ENCODE assay signal across 8 cellular contexts in the genomic region with DNA sequence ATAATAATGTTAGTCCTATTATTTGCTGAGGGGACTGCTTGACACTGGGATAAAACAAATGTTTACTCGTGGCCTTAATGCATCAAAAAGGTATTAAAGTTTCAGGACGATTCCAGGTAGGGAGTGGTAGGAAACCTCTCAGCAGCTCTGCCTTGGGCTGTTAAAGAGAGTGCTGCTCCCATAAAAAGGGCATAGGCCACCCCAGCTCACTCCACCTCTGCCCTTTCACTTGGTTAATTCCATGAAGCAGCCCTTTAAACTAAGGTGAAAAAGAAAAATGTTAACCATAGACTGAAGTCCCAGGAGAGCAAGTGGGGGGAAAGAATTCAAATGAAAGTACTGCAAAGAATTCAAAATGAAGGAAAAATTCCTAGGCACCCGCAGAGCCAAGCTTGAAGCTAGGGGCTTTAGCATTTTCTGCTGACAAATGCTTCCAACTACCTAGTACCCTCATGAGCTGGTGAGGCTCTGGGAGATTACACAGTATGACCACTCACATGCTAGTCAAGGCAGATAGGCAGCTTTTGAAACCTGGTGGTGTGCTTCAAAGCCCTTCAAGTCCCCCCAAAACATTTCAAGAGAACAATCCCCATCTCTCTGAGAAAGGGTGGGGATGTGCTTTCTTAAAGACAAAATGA. TPM values are rescaled to one million over a fixed set of nuclear protein-coding genes. Genes with fewer than 3 reads are reported as not detected.
DNase-seq lines count a peak whose midpoint lies in the region; ATAC-seq and TF ChIP-seq lines count a peak whose summit lies in the region.

No MANE protein-coding gene starts in this region.

- no peaks in the 10 kb centered on the region for H3K9me2 ChIP-seq in PC-3 (replicated peaks; ENCODE audit: low read length)

- ATAC-seq in GM19328 (IDR thresholded peaks at IDR 0.05; ENCODE audit: unreplicated experiment): peak; percentile 34
- peak; percentile 8 for ATAC-seq in HG02973 (IDR thresholded peaks at IDR 0.05; ENCODE audit: unreplicated experiment)
- ATAC-seq in sciatic nerve: peak; percentile 1
- no peak for ATAC-seq in PC-3

- no peaks in the 10 kb centered on the region for H3K36me3 ChIP-seq in PC-3 (ENCODE audit: low read depth, low read length)

- no peak overlapping the region for H3K4me3 ChIP-seq in PC-3 (ENCODE audit: low read length)

- no peaks in the 10 kb centered on the region for H3K36me3 Mint-ChIP-seq in chondrocyte (ENCODE audit: low read depth)

- H3K27me3 Mint-ChIP-seq in chondrocyte (ENCODE audit: low read depth): no peaks in the 10 kb centered on the region

- TF ChIP-seq CTCF in chondrocyte (IDR thresholded peaks at IDR 0.05) (no peak), PC-3 (conservative IDR thresholded peaks at IDR 0.05; ENCODE audit: low read depth, low read length) (no peak)

- no peaks in the 10 kb centered on the region for H3F3A ChIP-seq in PC-3 (ENCODE audit: low read length, unreplicated experiment)

- POLR2A ChIA-PET in PC-3 (lab: Charles Lee; ENCODE audit: unreplicated experiment): no interaction called here

- H3K4me3 Mint-ChIP-seq in chondrocyte (ENCODE audit: unreplicated experiment): peak overlapping the region; percentile 24

- H3K9ac ChIP-seq in PC-3 (ENCODE audit: low read length): no peak overlapping the region

- no peaks in the 10 kb centered on the region for H4K20me1 ChIP-seq in PC-3 (ENCODE audit: low read length)

- DNase-seq in chondrocyte (ENCODE audit: low spot score): no peak
- DNase-seq in sciatic nerve (ENCODE audit: low spot score): no peak
- no peak for DNase-seq in NCI-H774 (lab: John Stamatoyannopoulos, UW)
- DNase-seq in PC-3: no peak
- DNase-seq in kidney glomerular epithelial cell (lab: John Stamatoyannopoulos, UW): no peak
- DNase-seq in LoVo (ENCODE audit: low spot score): no peak

- no peaks in the 10 kb centered on the region for H3K9me3 ChIP-seq in PC-3 (ENCODE audit: low read length)

- no TSS peak for BruUV-seq in PC-3 (replicated peaks; lab: Mats Ljungman, UMichigan)

- no peak overlapping the region for H2AFZ ChIP-seq in PC-3 (ENCODE audit: low read length)

- H3K27me3 ChIP-seq in PC-3 (ENCODE audit: low read length): peaks cover 8% of the 10 kb centered on the region; the same call in 1 of the 2 replicates

- H3K4me2 ChIP-seq in PC-3 (ENCODE audit: low read length): no peak overlapping the region

- CTCF ChIA-PET in PC-3 (lab: Charles Lee): interaction anchor here (0.5 kb wide), 1 partner anchor 13 kb away, joined by 3 read pairs; no protein-coding TSS in a partner anchor

- H3K4me1 ChIP-seq in PC-3 (ENCODE audit: insufficient read depth, low read length): no peaks in the 10 kb centered on the region

- no peak overlapping the region for H3K27ac ChIP-seq in PC-3 (ENCODE audit: low read length)

- H3K27ac Mint-ChIP-seq in chondrocyte (ENCODE audit: unreplicated experiment): peak overlapping the region; percentile 94

- H3K9me3 Mint-ChIP-seq in chondrocyte (ENCODE audit: low read depth): no peaks in the 10 kb centered on the region

- H3K4me1 Mint-ChIP-seq in chondrocyte (ENCODE audit: low read depth): peaks cover 80% of the 10 kb centered on the region

- intact Hi-C loops in sciatic nerve (cut with DNase I): loop anchor here (5.0 to 10.0 kb wide), 2 partner anchors 51 to 196 kb away; no protein-coding TSS in a partner anchor
- intact Hi-C loops in PC-3 (cut with micrococcal nuclease): no loop called here

- H3K79me2 ChIP-seq in PC-3 (ENCODE audit: low read length): no peaks in the 10 kb centered on the region

RNA-seq across cellular contexts. Expression of a gene that starts 8.5 kb away (rescaled TPM):
- total RNA-seq in chondrocyte (29.8 to 32.7 TPM (median 31.0 TPM) in 3 replicates), sciatic nerve (94.6 TPM), PC-3 (2014; rRNA removed) (0.35 and 0.44 TPM in 2 replicates)

Comparison
In these comparisons a context has a peak if more than half of its experiments do, and no peak if none do; other contexts are left out.
1. RNA of a gene that starts 8.5 kb away (total RNA-seq): 94.6 TPM in sciatic nerve (single experiment) and 29.8 to 32.7 TPM in chondrocyte; 0.35 to 0.44 TPM in PC-3; every median in the first group is over 10 times any median in the second.